10 cellular contexts compared by ENCODE assay signal in the genomic region with DNA sequence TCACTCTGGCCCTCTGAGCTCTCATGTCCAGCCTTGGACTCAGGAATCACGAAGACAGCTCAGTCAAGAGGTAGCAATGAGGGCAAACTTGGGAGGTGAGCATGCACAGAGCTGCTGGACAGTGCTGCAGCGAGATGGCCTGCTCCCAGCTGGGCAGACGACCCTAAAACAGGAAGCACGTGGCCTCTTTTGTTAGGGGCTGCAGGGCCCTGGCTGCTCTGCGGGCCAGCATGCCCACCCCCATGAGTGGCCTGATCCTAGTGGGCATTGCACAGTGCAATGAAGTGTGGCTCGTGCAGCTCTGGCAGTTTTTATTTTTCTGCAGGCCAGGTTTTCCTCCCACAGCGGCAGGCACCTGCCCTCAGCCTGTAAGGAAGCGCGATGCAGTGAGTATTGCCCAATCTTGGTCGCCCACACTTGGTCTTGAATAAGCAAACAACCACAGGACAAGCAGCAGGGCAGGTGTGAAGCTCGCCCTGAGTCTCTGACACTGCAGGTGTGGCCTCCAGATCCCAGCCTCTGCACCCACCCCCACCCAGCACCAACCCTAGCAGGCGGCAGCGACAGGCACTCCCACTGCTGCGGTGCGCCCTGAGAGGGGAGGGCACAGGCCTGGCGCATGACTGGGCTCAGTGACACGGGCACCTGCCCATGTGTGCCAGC.
DNase-seq lines count a peak whose midpoint lies in the region; ATAC-seq, FAIRE-seq and TF ChIP-seq lines count a peak whose summit lies in the region.
"Had no signal": no experiment of that assay in that cellular context is flagged by ENCODE, and none has a peak within 500 bp of the region (broad histone marks: within the 10 kb centered on the region; RNA-seq: fewer than 3 reads in every experiment).

No MANE protein-coding gene starts in this region.

- no peaks in the 10 kb centered on the region for H4K20me1 ChIP-seq in MM.1S (ENCODE audit: insufficient read depth, low read length)

- no peaks in the 10 kb centered on the region for H3K9me2 ChIP-seq in MM.1S (replicated peaks; ENCODE audit: insufficient read depth, low read length)

- no peak overlapping the region for H2AFZ ChIP-seq in MM.1S (ENCODE audit: low read length)
- H2AFZ ChIP-seq: parathyroid adenoma had no signal

- H3K36me3 ChIP-seq in MM.1S (replicated peaks; ENCODE audit: insufficient read depth, low read length): no peaks in the 10 kb centered on the region

- peak overlapping the region; percentile 71 for H3K4me2 ChIP-seq in MM.1S (ENCODE audit: low read depth, low read length)

- DNase-seq in GM19239 (ENCODE audit: insufficient read length, low spot score) (no peak), MM.1S (peak; percentile 96), kidney tubule cell (ENCODE audit: low spot score) (peak; percentile 75), NCI-H1092 treated with DMSO at 0.1 percent for 48 hours (lab: John Stamatoyannopoulos, UW) (no peak), H4 (ENCODE audit: low spot score) (no peak), RKO (ENCODE audit: low spot score) (no peak)
- peak; percentile 60 for DNase-seq in activated CD4-positive, alpha-beta memory T cell treated with anti-CD3 and anti-CD28 coated beads, Interleukin-2, amount 10 ng/mL, durations not matched to agents 7 days and 5 days

- peak; percentile 68 for FAIRE-seq in GM19239 (lab: Jason Lieb, UNC)
- FAIRE-seq: astrocyte had no signal

- no peak for ATAC-seq in HG03378 (IDR thresholded peaks at IDR 0.05; ENCODE audit: unreplicated experiment)

- CTCF ChIA-PET in activated CD4-positive, alpha-beta memory T cell treated with anti-CD3 and anti-CD28 coated beads, Interleukin-2, amount 10 ng/mL, durations not matched to agents 7 days and 5 days (lab: Charles Lee): interaction anchor here (3.8 kb wide), 1 partner anchor 112 kb away, joined by 16 read pairs; no protein-coding TSS in a partner anchor

- H3K4me3 ChIP-seq in MM.1S (ENCODE audit: low read length): peak overlapping the region; percentile 10; the same call in 1 of the 2 replicates

- H3K27me3 Mint-ChIP-seq in activated CD4-positive, alpha-beta memory T cell treated with anti-CD3 and anti-CD28 coated beads, Interleukin-2, amount 10 ng/mL, durations not matched to agents 7 days and 5 days: no peaks in the 10 kb centered on the region

- no peaks in the 10 kb centered on the region for H3K27me3 ChIP-seq in MM.1S (replicated peaks; ENCODE audit: insufficient read depth, low read length)

- H3K36me3 Mint-ChIP-seq in activated CD4-positive, alpha-beta memory T cell treated with anti-CD3 and anti-CD28 coated beads, Interleukin-2, amount 10 ng/mL, durations not matched to agents 7 days and 5 days (ENCODE audit: low read depth): peaks cover 58% of the 10 kb centered on the region

- H3F3A ChIP-seq in MM.1S (ENCODE audit: insufficient read depth, low read length): peaks cover 34% of the 10 kb centered on the region

- peak overlapping the region; percentile 35; the same call in 1 of the 2 replicates for H3K9ac ChIP-seq in MM.1S (ENCODE audit: low read length)
- H3K9ac ChIP-seq: parathyroid adenoma had no signal

- peak overlapping the region; percentile 72 for H3K27ac ChIP-seq in MM.1S (ENCODE audit: low read length)
- H3K27ac ChIP-seq: parathyroid adenoma had no signal

- H3K4me1 ChIP-seq in MM.1S (ENCODE audit: low read length): peaks cover 65% of the 10 kb centered on the region
- H3K4me1 ChIP-seq: parathyroid adenoma had no signal

- no peak overlapping the region for H3K4me3 Mint-ChIP-seq in activated CD4-positive, alpha-beta memory T cell treated with anti-CD3 and anti-CD28 coated beads, Interleukin-2, amount 10 ng/mL, durations not matched to agents 7 days and 5 days

- peaks cover 90% of the 10 kb centered on the region for H3K79me2 ChIP-seq in MM.1S (ENCODE audit: low read length)
- H3K79me2 ChIP-seq: parathyroid adenoma had no signal

- H3K27ac Mint-ChIP-seq in activated CD4-positive, alpha-beta memory T cell treated with anti-CD3 and anti-CD28 coated beads, Interleukin-2, amount 10 ng/mL, durations not matched to agents 7 days and 5 days: peak overlapping the region; percentile 74

- H3K9me3 Mint-ChIP-seq in activated CD4-positive, alpha-beta memory T cell treated with anti-CD3 and anti-CD28 coated beads, Interleukin-2, amount 10 ng/mL, durations not matched to agents 7 days and 5 days: no peaks in the 10 kb centered on the region

- POLR2A ChIA-PET in activated CD4-positive, alpha-beta memory T cell treated with anti-CD3 and anti-CD28 coated beads, Interleukin-2, amount 10 ng/mL, durations not matched to agents 7 days and 5 days (lab: Charles Lee): interaction anchor here (1.1 to 2.4 kb wide), 6 partner anchors 9 to 112 kb away, joined by 3 to 8 read pairs (median 3); no protein-coding TSS in a partner anchor

- no peak for TF ChIP-seq CTCF in MM.1S (IDR thresholded peaks at IDR 0.05; ENCODE audit: low read length)

- no peaks in the 10 kb centered on the region for H3K9me3 ChIP-seq in MM.1S (replicated peaks; ENCODE audit: insufficient read depth, low read length)

- H3K4me1 Mint-ChIP-seq in activated CD4-positive, alpha-beta memory T cell treated with anti-CD3 and anti-CD28 coated beads, Interleukin-2, amount 10 ng/mL, durations not matched to agents 7 days and 5 days: peaks cover 83% of the 10 kb centered on the region

Comparison
In these comparisons a context has a peak if more than half of its experiments do, and no peak if none do; other contexts are left out.
1. DNase-seq: peak in MM.1S (single experiment), activated CD4-positive, alpha-beta memory T cell treated with anti-CD3 and anti-CD28 coated beads, Interleukin-2, amount 10 ng/mL, durations not matched to agents 7 days and 5 days (single experiment) and kidney tubule cell (single experiment); none in GM19239 (single experiment), NCI-H1092 treated with DMSO at 0.1 percent for 48 hours (single experiment), H4 (single experiment) and RKO (single experiment).